Comparison of ENCODE assay signal across 8 cellular contexts in genomic region chr18:6729247-6730091, GRCh38. TPM values are rescaled to one million over a fixed set of nuclear protein-coding genes. Genes with fewer than 3 reads are reported as not detected.
A peak's percentile ranks its signal among the peaks of the same experiment; 100 is the strongest.
DNase-seq lines count a peak whose midpoint lies in the region; ATAC-seq, FAIRE-seq and TF ChIP-seq lines count a peak whose summit lies in the region.

ARHGAP28 (plus strand) TSS chr18:6729716; CDS start chr18:6729822, 106 bp downstream.

- H3K9ac ChIP-seq in kidney (ENCODE audit: low read length in 2 of 2) = peak within 1 kb of the TSS; percentile 0 to 43

- intact Hi-C loops in kidney (cut with DNase I) = no loop called here

- TF ChIP-seq CTCF in AG09309 (IDR thresholded peaks at IDR 0.05; ENCODE audit: control insufficient read depth, insufficient read depth, low read depth, low read length, missing control alignments) (no peak), Peyer's patch (IDR thresholded peaks at IDR 0.05) (peak in 3 of 6 experiments; percentile 11 to 24 (median 21)), kidney (IDR thresholded peaks at IDR 0.05; ENCODE audit: borderline replicate concordance, extremely low read depth, insufficient read depth) (peak; percentile 37)

- H3K27me3 ChIP-seq in Peyer's patch = no peaks in the 10 kb centered on the region

- peak; percentile 53 for DNase-seq in AG09309 (ENCODE audit: low read depth)
- DNase-seq in HS-27A (ENCODE audit: low read depth) = peak; percentile 75
- peak; percentile 25 to 68 (median 66) for DNase-seq in Peyer's patch
- peak; percentile 88 for DNase-seq in kidney
- DNase-seq in GM19240 (ENCODE audit: insufficient read length, low spot score) = no peak

- ATAC-seq in GM18505 (IDR thresholded peaks at IDR 0.05; ENCODE audit: unreplicated experiment) = peak; percentile 75

- H3K9me3 ChIP-seq in Peyer's patch (no peaks in the 10 kb centered on the region), kidney (ENCODE audit: control insufficient read depth in 1 of 2, low read length in 2 of 2) (no peaks in the 10 kb centered on the region)

- H3K27ac ChIP-seq in Peyer's patch (peak within 1 kb of the TSS; percentile 49 to 84 (median 66)), cingulate gyrus (ENCODE audit: low read depth, low read length) (peak within 1 kb of the TSS; percentile 72), kidney (ENCODE audit: low read depth in 2 of 2, low read length in 2 of 2) (peak within 1 kb of the TSS; percentile 29 to 85), skin epidermis (peak within 1 kb of the TSS in 20 of 21 experiments; percentile 38 to 89 (median 79))

- H3K4me3 ChIP-seq in AG09309 (ENCODE audit: control insufficient read depth, low read depth, low read length) = peak within 1 kb of the TSS; percentile 48
- H3K4me3 ChIP-seq in Peyer's patch = peak within 1 kb of the TSS; percentile 24 to 65 (median 46)
- H3K4me3 ChIP-seq in kidney (ENCODE audit: low read length in 2 of 2) = peak within 1 kb of the TSS; percentile 65 to 81
- H3K4me3 ChIP-seq in skin epidermis = peak within 1 kb of the TSS; percentile 44 to 70 (median 59)

- no peak for TF ChIP-seq POLR2A in GM18505 (IDR thresholded peaks at IDR 0.05; ENCODE audit: borderline replicate concordance, extremely low read depth, insufficient read depth, insufficient read length)
- TF ChIP-seq POLR2A in Peyer's patch (IDR thresholded peaks at IDR 0.05) = no peak

- FAIRE-seq in kidney (lab: Jason Lieb, UNC) = no peak

- H3K4me1 ChIP-seq in Peyer's patch = no peaks in the 10 kb centered on the region
- H3K4me1 ChIP-seq in kidney (ENCODE audit: control insufficient read depth in 1 of 2, insufficient read depth in 1 of 2, low read depth in 1 of 2, low read length in 2 of 2) = peaks cover 0 to 6% of the 10 kb centered on the region in 2 donors

- H3K36me3 ChIP-seq in Peyer's patch (no peaks in the 10 kb centered on the region), kidney (ENCODE audit: control insufficient read depth in 1 of 2, insufficient read depth in 2 of 2, low read length in 2 of 2) (no peaks in the 10 kb centered on the region)

RNA-seq across cellular contexts. Expression of gene ARHGAP28, which starts in this region (rescaled TPM):
- total RNA-seq in Peyer's patch = 10 to 100 TPM in 1 of 4 donors, 1 to 10 TPM in 3; 1.0 to 35.5 (median 3.3) TPM
- 4.6 TPM for total RNA-seq in kidney
- 4.6 TPM for polyA plus RNA-seq in kidney (ENCODE audit: insufficient read depth, low read depth, low replicate concordance)
